23 cellular contexts compared by ENCODE assay signal in genomic region chr10:19869370-19869769, GRCh38. TPM values are rescaled to one million over a fixed set of nuclear protein-coding genes. Genes with fewer than 3 reads are reported as not detected.
DNase-seq lines count a peak whose midpoint lies in the region; ATAC-seq, FAIRE-seq and TF ChIP-seq lines count a peak whose summit lies in the region.
"Had no signal": no experiment of that assay in that cellular context is flagged by ENCODE, and none has a peak within 500 bp of the region (broad histone marks: within the 10 kb centered on the region; RNA-seq: fewer than 3 reads in every experiment).

No MANE protein-coding gene starts in this region.

- POLR2A ChIA-PET in HepG2 (lab: Yijun Ruan, JAX): no interaction called here
- POLR2A ChIA-PET in K562 (lab: Yijun Ruan, JAX): no interaction called here

- H3K4me2 ChIP-seq in HepG2 (ENCODE audit: low read depth, low read length): no peak overlapping the region
- H3K4me2 ChIP-seq in K562 (ENCODE audit: insufficient read depth, low read length): no peak overlapping the region
- H3K4me2 ChIP-seq: A549, BLaER1 had no signal

- no peaks in the 10 kb centered on the region for H3K27me3 ChIP-seq in HepG2 (ENCODE audit: control insufficient read depth in 1 of 2, insufficient read depth in 2 of 2, low read length in 2 of 2)
- no peaks in the 10 kb centered on the region for H3K27me3 ChIP-seq in right lobe of liver
- H3K27me3 ChIP-seq in K562 (ENCODE audit: control insufficient read depth in 2 of 2, insufficient read depth in 2 of 2, low read length in 2 of 2): no peaks in the 10 kb centered on the region
- H3K27me3 ChIP-seq: BE2C, BLaER1 had no signal

- CTCF ChIA-PET in HepG2 (lab: Yijun Ruan, JAX; ENCODE audit: low intra/inter-chr PET ratio, low total read pairs): no interaction called here
- CTCF ChIA-PET in K562 (lab: Yijun Ruan, JAX; ENCODE audit: low intra/inter-chr PET ratio): no interaction called here

- no peaks in the 10 kb centered on the region for H3K36me3 ChIP-seq in HepG2 (replicated peaks in 1 of 2; ENCODE audit: control insufficient read depth in 1 of 2, insufficient read depth in 2 of 2, low read length in 2 of 2)
- H3K36me3 ChIP-seq in right lobe of liver: no peaks in the 10 kb centered on the region
- H3K36me3 ChIP-seq in K562 (ENCODE audit: control insufficient read depth, insufficient read depth, low read length): no peaks in the 10 kb centered on the region
- H3K36me3 ChIP-seq: BE2C, BLaER1 had no signal

- intact Hi-C loops in HepG2 (cut with micrococcal nuclease; ENCODE audit: unreplicated experiment) (no loop called here), right lobe of liver (cut with DNase I) (no loop called here), K562 (cut with micrococcal nuclease) (no loop called here)

- H3K9me3 ChIP-seq in HepG2 (ENCODE audit: low read length) (no peaks in the 10 kb centered on the region), right lobe of liver (no peaks in the 10 kb centered on the region), K562 (replicated peaks; ENCODE audit: control insufficient read depth, insufficient read depth, low read depth, low read length) (no peaks in the 10 kb centered on the region)
- H3K9me3 ChIP-seq: A549, BE2C, BLaER1, Caco-2 had no signal

- no peaks in the 10 kb centered on the region for H3K4me1 ChIP-seq in HepG2 (ENCODE audit: insufficient read depth, low read length)
- H3K4me1 ChIP-seq in right lobe of liver: peaks cover 0 to 22% (median 0%) of the 10 kb centered on the region in 4 donors
- H3K4me1 ChIP-seq in K562 (replicated peaks in 1 of 2; ENCODE audit: control insufficient read depth in 2 of 2, insufficient read depth in 2 of 2, low read length in 2 of 2): no peaks in the 10 kb centered on the region
- H3K4me1 ChIP-seq: A549, BE2C, BLaER1, Caco-2 had no signal

- in situ Hi-C loops in HepG2 (cut with HindIII; ENCODE audit: extremely low pct_ligation_motif_present, low pct_unique_long_range_greater_than_20kb): no loop called here
- in situ Hi-C loops in K562 (cut with MboI): no loop called here

- no peak for FAIRE-seq in HepG2 (lab: Jason Lieb, UNC)
- FAIRE-seq in K562 (lab: Jason Lieb, UNC): no peak
- FAIRE-seq in frontal cortex (lab: Jason Lieb, UNC): peak; percentile 57
- FAIRE-seq: A549, D721Med, G401.6, GM12891, GM19239 had no signal

- no peak for TF ChIP-seq CTCF in HepG2 (CRISPR knock-in tag; IDR thresholded peaks at IDR 0.05)
- no peak for TF ChIP-seq CTCF in right lobe of liver (IDR thresholded peaks at IDR 0.05)
- no peak for TF ChIP-seq CTCF in K562 (IDR thresholded peaks at IDR 0.05 in 2 of 3, conservative IDR thresholded peaks at IDR 0.05 in 1 of 3; ENCODE audit: insufficient read depth in 2 of 3, low read depth in 1 of 3, low read length in 3 of 3)

- no peaks in the 10 kb centered on the region for H3K9me1 ChIP-seq in K562 (ENCODE audit: control insufficient read depth, insufficient read depth, low read length)

- no TSS peak for BruUV-seq in HepG2 (replicated peaks; lab: Mats Ljungman, UMichigan)
- no TSS peak for BruUV-seq in K562 (replicated peaks; lab: Mats Ljungman, UMichigan)

- TF ChIP-seq POLR2A in HepG2 (IDR thresholded peaks at IDR 0.05; ENCODE audit: insufficient read depth in 1 of 2, low read depth in 2 of 2, low read length in 2 of 2): no peak
- TF ChIP-seq POLR2A in right lobe of liver (IDR thresholded peaks at IDR 0.05): no peak
- no peak for TF ChIP-seq POLR2A in K562 (conservative IDR thresholded peaks at IDR 0.05)

- H3K27ac ChIP-seq in HepG2 (ENCODE audit: extremely low read length, insufficient read depth, low read length) (no peak overlapping the region), right lobe of liver (no peak overlapping the region), K562 (ENCODE audit: extremely low read depth, low read depth, low read length) (no peak overlapping the region)
- H3K27ac ChIP-seq: 22Rv1, A549, BLaER1 had no signal

- TF ChIP-seq EP300 in HepG2 (IDR thresholded peaks at IDR 0.05; ENCODE audit: low read depth in 2 of 2, low read length in 2 of 2) (no peak), HepG2 (CRISPR knock-in tag; IDR thresholded peaks at IDR 0.05; ENCODE audit: borderline replicate concordance) (no peak), K562 (IDR thresholded peaks at IDR 0.05; ENCODE audit: low read length) (no peak)

- H4K20me1 ChIP-seq in HepG2 (ENCODE audit: insufficient read depth, low read length) (no peaks in the 10 kb centered on the region), K562 (replicated peaks; ENCODE audit: control insufficient read depth, insufficient read depth, low read length) (no peaks in the 10 kb centered on the region)
- H4K20me1 ChIP-seq: BLaER1 had no signal

- H3K79me2 ChIP-seq in HepG2 (ENCODE audit: insufficient read depth, low read length) (no peaks in the 10 kb centered on the region), K562 (ENCODE audit: control insufficient read depth, insufficient read depth, low read length) (no peaks in the 10 kb centered on the region)

- ATAC-seq in HepG2 (no peak), right lobe of liver (no peak), K562 (no peak)
- ATAC-seq: A549 had no signal

- WGBS in HepG2 (ENCODE audit: low lambda C conversion rate): 36% methylated on average over 1 of the region's 1 CpG
- WGBS in right lobe of liver (ENCODE audit: insufficient coverage, low coverage, low lambda C conversion rate, missing lambda C conversion rate): 57% methylated on average over 1 of the region's 1 CpG
- WGBS in K562 (ENCODE audit: insufficient coverage, low coverage, missing lambda C conversion rate): 0% methylated on average over 1 of the region's 1 CpG

- H3K9ac ChIP-seq in HepG2 (ENCODE audit: insufficient read depth, low read depth, low read length) (no peak overlapping the region), K562 (ENCODE audit: insufficient read depth in 1 of 2, low read depth in 2 of 2, low read length in 2 of 2) (no peak overlapping the region)
- H3K9ac ChIP-seq: BLaER1 had no signal

- TF ChIP-seq RAD21 in HepG2 (CRISPR knock-in tag; IDR thresholded peaks at IDR 0.05) (no peak), K562 (CRISPR knock-in tag; conservative IDR thresholded peaks at IDR 0.05 in 1 of 2, IDR thresholded peaks at IDR 0.05 in 1 of 2) (no peak)

- H2AFZ ChIP-seq in HepG2 (ENCODE audit: low read length): no peak overlapping the region
- H2AFZ ChIP-seq in K562 (ENCODE audit: low read depth, low read length): no peak overlapping the region

- DNase-seq in HepG2 (ENCODE audit: low spot score) (no peak), right lobe of liver (no peak), K562 (ENCODE audit: extremely low read depth in 1 of 4, low spot score in 3 of 4) (no peak), frontal cortex (ENCODE audit: low spot score in 2 of 2) (no peak), AG08396 (ENCODE audit: low spot score) (no peak), COR-L47 (lab: John Stamatoyannopoulos, UW) (no peak)
- no peak for DNase-seq in stimulated activated CD4-positive, alpha-beta T cell treated with anti-CD3 and anti-CD28 coated beads, Interleukin-4, amount 100 ng/mL, for 4 hours
- DNase-seq: BE2C; C1 segment of cervical spinal cord; Caco-2; Calu3; CD4-positive, alpha-beta memory T cell; CD4-positive, CD25-positive, alpha-beta regulatory T cell; CD8-positive, alpha-beta memory T cell; DMS79 treated with DMSO at 0.1 percent for 48 hours; GF-D8 had no signal

- H3K4me3 ChIP-seq in HepG2 (replicated peaks in 1 of 3; ENCODE audit: insufficient read depth in 1 of 3, low read depth in 2 of 3, low read length in 3 of 3) (no peak overlapping the region), right lobe of liver (no peak overlapping the region), K562 (no peak overlapping the region)
- H3K4me3 ChIP-seq: A549, BLaER1 had no signal

RNA-seq across cellular contexts. Expression of gene PLXDC2, which starts 53.1 kb away (rescaled TPM):
- total RNA-seq in HepG2 (2016; rRNA removed; fragmentation: Illumina TruSeq; extraction: Trizol) (1.7 and 2.1 TPM in 2 replicates), right lobe of liver (1 to 10 TPM; 4.1 to 6.5 (median 5.3) TPM), K562 (2014; rRNA removed) (0.04 TPM in 1 of 2 replicates, not detected in the other), K562 (2014; rRNA removed; fragmentation: Illumina TruSeq; extraction: Trizol) (0.13 TPM in 1 of 2 replicates, not detected in the other), K562 (2015; rRNA removed; fragmentation: Illumina TruSeq; extraction: Trizol) (0.15 and 0.33 TPM in 2 replicates), K562 (2021) (0.09 and 0.16 TPM in 2 replicates), frontal cortex (10.6 TPM)
- 1.7 and 1.8 TPM in 2 replicates for total RNA-seq in HepG2 (2016; cell fraction: cytosol; rRNA removed; fragmentation: Illumina TruSeq; extraction: Trizol; ENCODE audit: low read depth)
- total RNA-seq in HepG2 (2016; cell fraction: insoluble cytoplasmic fraction; rRNA removed; fragmentation: Illumina TruSeq; extraction: Trizol): 1.5 and 1.8 TPM in 2 replicates
- 1.4 and 1.6 TPM in 2 replicates for total RNA-seq in HepG2 (2016; cell fraction: membrane; rRNA removed; fragmentation: Illumina TruSeq; extraction: Trizol)
- 4.5 and 4.6 TPM in 2 replicates for total RNA-seq in HepG2 (2016; cell fraction: nucleus; rRNA removed; fragmentation: Illumina TruSeq; extraction: Trizol)
- polyA plus RNA-seq in HepG2 (2011; rRNA removed) (2.4 and 2.8 TPM in 2 replicates), K562 (2011; rRNA removed) (0.11 and 1.3 TPM in 2 replicates), K562 (2014; fragmentation: Illumina TruSeq; extraction: Trizol) (0.09 and 0.10 TPM in 2 replicates), K562 (2014; fragmentation: Nextera tagmentation; extraction: Ambion mirVana) (under 1 TPM; 0.01 to 0.06 TPM), K562 (2014; rRNA removed) (not detected in 2 replicates)
- 1.1 and 2.2 TPM in 2 replicates for polyA plus RNA-seq in HepG2 (2011; cell fraction: cytosol; rRNA removed)
- 3.3 and 4.0 TPM in 2 replicates for polyA plus RNA-seq in HepG2 (2011; cell fraction: nucleus; rRNA removed)
- 1.4 and 1.8 TPM in 2 replicates for polyA plus RNA-seq in HepG2 (2012)
- polyA plus RNA-seq in HepG2 (2016; cell fraction: cytosol; fragmentation: Illumina TruSeq; extraction: Trizol; ENCODE audit: low read depth): 0.11 and 0.20 TPM in 2 replicates
- 0.60 and 1.0 TPM in 2 replicates for polyA plus RNA-seq in HepG2 (2016; cell fraction: insoluble cytoplasmic fraction; fragmentation: Illumina TruSeq; extraction: Trizol; ENCODE audit: low read depth)
- polyA plus RNA-seq in HepG2 (2016; cell fraction: membrane; fragmentation: Illumina TruSeq; extraction: Trizol; ENCODE audit: low read depth): 0.44 and 0.47 TPM in 2 replicates
- 1.1 and 2.2 TPM in 2 replicates for polyA plus RNA-seq in HepG2 (2016; cell fraction: nucleus; fragmentation: Illumina TruSeq; extraction: Trizol; ENCODE audit: insufficient read depth, low read depth)
- polyA minus RNA-seq in HepG2 (2011; rRNA and poly(A)+ RNA removed; ENCODE audit: low replicate concordance): 0.05 and 5.6 TPM in 2 replicates
- polyA minus RNA-seq in HepG2 (2011; cell fraction: cytosol; rRNA and poly(A)+ RNA removed): 1.2 and 1.9 TPM in 2 replicates
- 16.4 and 22.1 TPM in 2 replicates for polyA minus RNA-seq in HepG2 (2011; cell fraction: nucleus; rRNA and poly(A)+ RNA removed)
- not detected in 2 replicates for total RNA-seq in K562 (2011; cell fraction: chromatin; rRNA removed; ENCODE audit: low replicate concordance)
- not detected in 2 replicates for total RNA-seq in K562 (2011; cell fraction: nucleolus; rRNA removed)
- total RNA-seq in K562 (2011; cell fraction: nucleoplasm; rRNA removed): not detected in 2 replicates
- polyA plus RNA-seq in K562 (2011; cell fraction: cytosol; rRNA removed): 0.16 and 0.96 TPM in 2 replicates
- 0.26 and 1.5 TPM in 2 replicates for polyA plus RNA-seq in K562 (2011; cell fraction: nucleus; rRNA removed)
- 0.03 and 0.08 TPM in 2 replicates for polyA plus RNA-seq in K562 (2012)
- polyA minus RNA-seq in K562 (2011; rRNA and poly(A)+ RNA removed): 0.28 and 2.8 TPM in 2 replicates
- polyA minus RNA-seq in K562 (2011; cell fraction: cytosol; rRNA and poly(A)+ RNA removed): 0.09 TPM in 1 of 2 replicates, not detected in the other
- polyA minus RNA-seq in K562 (2011; cell fraction: nucleus; rRNA and poly(A)+ RNA removed): 0.40 and 2.0 TPM in 2 replicates
- total RNA-seq: Calu3 had no signal
- polyA plus RNA-seq: CD4-positive, alpha-beta memory T cell had no signal

Comparison
In these comparisons a context has a peak if more than half of its experiments do, and no peak if none do; other contexts are left out.
1. Of the 241 proteins assayed by ChIP-seq in both HepG2 and K562: peak only in HepG2: none; only in K562: none; in both: HNRNPK; in neither: 240.